In genomic region chr13:111326621-111326965, GRCh38 we compare ENCODE assay signal across 32 cellular contexts. TPM values are rescaled to one million over a fixed set of nuclear protein-coding genes. Genes with fewer than 3 reads are reported as not detected.
DNase-seq lines count a peak whose midpoint lies in the region; ATAC-seq and TF ChIP-seq lines count a peak whose summit lies in the region.
"Had no signal": no experiment of that assay in that cellular context is flagged by ENCODE, and none has a peak within 500 bp of the region (broad histone marks: within the 10 kb centered on the region; RNA-seq: fewer than 3 reads in every experiment).

No MANE protein-coding gene starts in this region.

- H3K27me3 Mint-ChIP-seq in central memory CD8-positive, alpha-beta T cell, result peaks cover 38% of the 10 kb centered on the region
- H3K27me3 Mint-ChIP-seq: IgD-negative memory B cell had no signal

- H3K9me3 ChIP-seq in vagina, result no peaks in the 10 kb centered on the region
- H3K9me3 ChIP-seq: BE2C had no signal

- DNase-seq in cardiac septum (ENCODE audit: low spot score) (peak; percentile 70), left ventricle myocardium superior (no peak), posterior cingulate gyrus (peak in 8 of 10 donors; percentile 36 to 94 (median 68)), vagina (ENCODE audit: extremely low spot score in 2 of 2) (no peak), NCI-H1694 treated with DMSO at 0.1 percent for 48 hours (lab: John Stamatoyannopoulos, UW) (no peak), NCI-H2227 treated with DMSO at 0.1 percent for 48 hours (lab: John Stamatoyannopoulos, UW) (no peak)
- DNase-seq in central memory CD8-positive, alpha-beta T cell (ENCODE audit: low spot score in 2 of 2), result no peak
- DNase-seq: 8988T; ACHN; BE2C; CD4-positive, CD25-positive, alpha-beta regulatory T cell; DMS53; GOT3; HCEC 1CT; NCI-H1048; NCI-H1417; NCI-H1694; NCI-H2081; NCI-H446; NCI-H524 treated with DMSO at 0.1 percent for 48 hours; NCI-H82; NK-92 treated with Interleukin-12 subunit alpha and Interleukin-12 subunit beta, amount 100 ng/mL, for 24 hours; PC-3 had no signal

- peak overlapping the region; percentile 46 for H3K27ac Mint-ChIP-seq in central memory CD8-positive, alpha-beta T cell (ENCODE audit: low read depth)
- H3K27ac Mint-ChIP-seq: CD4-positive, CD25-positive, alpha-beta regulatory T cell; IgD-negative memory B cell had no signal

- TF ChIP-seq CTCF in vagina (IDR thresholded peaks at IDR 0.05), result no peak

- no peak overlapping the region for H3K27ac ChIP-seq in vagina
- H3K27ac ChIP-seq: HL-60, KMS-11 had no signal

- H3K27me3 ChIP-seq in vagina, result no peaks in the 10 kb centered on the region

- H3K4me3 ChIP-seq in vagina, result no peak overlapping the region

- peaks cover 4% of the 10 kb centered on the region for H3K36me3 Mint-ChIP-seq in central memory CD8-positive, alpha-beta T cell (ENCODE audit: insufficient read depth)
- H3K36me3 Mint-ChIP-seq: CD4-positive, CD25-positive, alpha-beta regulatory T cell had no signal

- no peaks in the 10 kb centered on the region for H3K4me1 ChIP-seq in vagina
- H3K4me1 ChIP-seq: BE2C had no signal

- TF ChIP-seq POLR2A in vagina (IDR thresholded peaks at IDR 0.05), result no peak

- no peaks in the 10 kb centered on the region for H3K36me3 ChIP-seq in vagina
- H3K36me3 ChIP-seq: BE2C had no signal

- H3K4me3 Mint-ChIP-seq in central memory CD8-positive, alpha-beta T cell, result no peak overlapping the region
- H3K4me3 Mint-ChIP-seq: CD4-positive, CD25-positive, alpha-beta regulatory T cell; IgD-negative memory B cell had no signal

- no peak for ATAC-seq in left ventricle myocardium superior
- ATAC-seq in central memory CD8-positive, alpha-beta T cell (replicated peaks; ENCODE audit: extremely low read depth, poor library complexity, severe bottlenecking), result no peak
- ATAC-seq in HG03521 (IDR thresholded peaks at IDR 0.05; ENCODE audit: unreplicated experiment), result no peak
- ATAC-seq: PC-3, Right ventricle myocardium inferior had no signal

- no peaks in the 10 kb centered on the region for H3K9me3 Mint-ChIP-seq in central memory CD8-positive, alpha-beta T cell
- H3K9me3 Mint-ChIP-seq: IgD-negative memory B cell had no signal

- H3K4me1 Mint-ChIP-seq in central memory CD8-positive, alpha-beta T cell, result peaks cover 8% of the 10 kb centered on the region
- H3K4me1 Mint-ChIP-seq: IgD-negative memory B cell had no signal

- intact Hi-C loops in cardiac septum (cut with DNase I), result no loop called here
- intact Hi-C loops in left ventricle myocardium superior (cut with micrococcal nuclease), result no loop called here
- intact Hi-C loops in posterior cingulate gyrus (cut with DNase I), result no loop called here
- intact Hi-C loops in vagina (cut with DNase I), result no loop called here

RNA-seq across cellular contexts. Expression of gene TEX29, which starts 6.2 kb away (rescaled TPM):
- total RNA-seq in cardiac septum, result 0.70 TPM
- 0.32 TPM for total RNA-seq in left ventricle myocardium superior
- 2.9 TPM for total RNA-seq in vagina
- total RNA-seq: CD4-positive, CD25-positive, alpha-beta regulatory T cell; Daoy; G401; PC-3; Right ventricle myocardium inferior; RPMI7951; SK-MEL-5 had no signal

Comparison
In these comparisons a context has a peak if more than half of its experiments do, and no peak if none do; other contexts are left out.
1. DNase-seq: peak in cardiac septum (single experiment) and posterior cingulate gyrus (8 of 10); none in left ventricle myocardium superior (single experiment), central memory CD8-positive, alpha-beta T cell (0 of 2), vagina (0 of 2), NCI-H1694 treated with DMSO at 0.1 percent for 48 hours (single experiment) and NCI-H2227 treated with DMSO at 0.1 percent for 48 hours (single experiment).